2 cellular contexts compared by ENCODE assay signal in the genomic region with DNA sequence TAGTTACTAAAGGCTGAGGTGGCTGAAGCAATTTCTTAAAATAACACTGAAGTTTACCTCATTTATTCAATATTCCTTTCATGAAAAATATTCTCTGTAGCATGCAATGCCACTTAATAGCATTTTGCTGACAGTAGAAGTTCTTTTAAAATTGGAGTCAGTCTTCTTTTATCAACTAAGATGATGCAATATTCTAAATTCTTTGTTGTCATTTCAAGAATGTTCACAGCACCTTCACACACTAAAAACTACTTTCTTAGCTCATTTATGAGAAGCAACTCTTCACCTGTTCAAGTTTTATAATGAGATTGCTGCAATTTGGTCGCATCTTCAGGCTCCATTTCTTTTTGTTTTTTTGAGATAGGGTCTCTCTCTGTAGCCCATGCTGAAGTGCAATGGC.
TF ChIP-seq lines count a peak whose summit lies in the region.

No MANE protein-coding gene starts in this region.

TF ChIP-seq in GM23338, 12 proteins besides CTCF, POLR2A, EP300 and RAD21:
- TF ChIP-seq ZNF331 (CRISPR knock-in tag; IDR thresholded peaks at IDR 0.05; ENCODE audit: low read depth), result no peak
TF ChIP-seq in GM23338: peak in this region for 0.

TF ChIP-seq in H1, 55 proteins besides CTCF, POLR2A, EP300 and RAD21:
- TF ChIP-seq CTBP2 (IDR thresholded peaks at IDR 0.05; ENCODE audit: borderline replicate concordance, insufficient read depth, insufficient read length, low read length) (no peak), NANOG (IDR thresholded peaks at IDR 0.05; ENCODE audit: insufficient read depth, low read depth, low read length, poor library complexity, severe bottlenecking) (no peak), CEBPB (IDR thresholded peaks at IDR 0.05; ENCODE audit: low read depth, low read length) (peak; percentile 31; the same call in 1 of the 2 replicates), SIRT6 (IDR thresholded peaks at IDR 0.05; ENCODE audit: low read length) (no peak), TAF7 (optimal IDR thresholded peaks at IDR 0.05; ENCODE audit: borderline replicate concordance, low read depth, low read length) (no peak), SUZ12 (IDR thresholded peaks at IDR 0.05; ENCODE audit: low read length) (no peak), POLR2AphosphoS5 (IDR thresholded peaks at IDR 0.05; ENCODE audit: low read depth, low read length) (no peak), BCL11A (IDR thresholded peaks at IDR 0.05; ENCODE audit: low read depth in 2 of 2, low read length in 2 of 2) (no peak)
- TF ChIP-seq, protein P1, sequence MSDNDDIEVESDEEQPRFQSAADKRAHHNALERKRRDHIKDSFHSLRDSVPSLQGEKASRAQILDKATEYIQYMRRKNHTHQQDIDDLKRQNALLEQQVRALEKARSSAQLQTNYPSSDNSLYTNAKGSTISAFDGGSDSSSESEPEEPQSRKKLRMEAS (IDR thresholded peaks at IDR 0.05), result no peak
